ENCODE assay signal across 8 cellular contexts in the genomic region with DNA sequence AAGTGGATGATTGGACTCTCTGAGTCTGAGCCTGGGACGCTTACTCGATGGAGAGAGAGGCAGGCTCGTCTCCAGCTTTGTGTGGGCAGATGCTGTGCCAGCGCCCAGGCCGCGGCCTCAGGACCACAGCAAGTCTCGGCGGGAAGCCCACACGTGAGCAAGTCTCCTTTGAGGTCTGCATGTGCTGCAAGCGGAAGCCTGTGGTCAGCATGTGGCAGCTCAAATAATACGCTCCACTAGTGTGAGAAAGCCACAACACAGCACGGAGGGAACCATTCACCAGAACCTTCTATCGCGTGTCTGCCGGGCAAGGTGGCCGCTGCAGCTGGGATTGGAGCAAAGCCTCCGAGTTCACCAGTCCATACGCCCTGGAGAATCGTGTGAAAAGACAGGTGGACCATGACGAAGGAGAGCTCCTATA.
DNase-seq lines count a peak whose midpoint lies in the region; ATAC-seq and TF ChIP-seq lines count a peak whose summit lies in the region.

No MANE protein-coding gene starts in this region.

- no peak overlapping the region for H3K4me3 ChIP-seq in OCI-LY7 (ENCODE audit: low read depth, low read length, poor library complexity, severe bottlenecking)

- no peak overlapping the region for H3K4me3 Mint-ChIP-seq in activated naive CD8-positive, alpha-beta T cell treated with anti-CD3 and anti-CD28 coated beads, Interleukin-2, amount 10 ng/mL, durations not matched to agents 7 days and 5 days

- no peak overlapping the region for H3K4me2 ChIP-seq in OCI-LY7 (ENCODE audit: low read length)

- H3K27ac Mint-ChIP-seq in activated naive CD8-positive, alpha-beta T cell treated with anti-CD3 and anti-CD28 coated beads, Interleukin-2, amount 10 ng/mL, durations not matched to agents 7 days and 5 days, result no peak overlapping the region

- no peaks in the 10 kb centered on the region for H3K79me2 ChIP-seq in OCI-LY7 (ENCODE audit: insufficient read depth, low read depth, low read length)

- no peaks in the 10 kb centered on the region for H3K36me3 ChIP-seq in OCI-LY7 (ENCODE audit: insufficient read depth, low read length)

- DNase-seq in GM13976 (ENCODE audit: low spot score) (peak; percentile 46), OCI-LY7 (ENCODE audit: low spot score) (peak; percentile 69), amygdala (lab: John Stamatoyannopoulos, UW) (no peak), Ammon's horn (ENCODE audit: low spot score) (no peak), iPS-NIHi7 (ENCODE audit: extremely low spot score) (no peak)
- DNase-seq in activated naive CD8-positive, alpha-beta T cell treated with anti-CD3 and anti-CD28 coated beads, Interleukin-2, amount 10 ng/mL, durations not matched to agents 7 days and 5 days, result peak; percentile 32
- peak; percentile 17 to 20 for DNase-seq in stimulated activated CD8-positive, alpha-beta memory T cell treated with anti-CD3 and anti-CD28 coated beads, Interleukin-2, amount 100 ng/mL, for 1 hour (ENCODE audit: low read depth in 2 of 2)

- peaks cover 1% of the 10 kb centered on the region for H3K36me3 Mint-ChIP-seq in activated naive CD8-positive, alpha-beta T cell treated with anti-CD3 and anti-CD28 coated beads, Interleukin-2, amount 10 ng/mL, durations not matched to agents 7 days and 5 days

- peaks cover 12% of the 10 kb centered on the region for H3K9me3 Mint-ChIP-seq in activated naive CD8-positive, alpha-beta T cell treated with anti-CD3 and anti-CD28 coated beads, Interleukin-2, amount 10 ng/mL, durations not matched to agents 7 days and 5 days

- no peaks in the 10 kb centered on the region for H3K9me3 ChIP-seq in OCI-LY7 (ENCODE audit: low read length)

- H3K9me2 ChIP-seq in OCI-LY7 (ENCODE audit: insufficient read depth, low read length), result no peaks in the 10 kb centered on the region

- H3K4me1 ChIP-seq in OCI-LY7 (ENCODE audit: insufficient read depth, low read length, poor library complexity, severe bottlenecking), result peaks cover 11% of the 10 kb centered on the region

- peaks cover 19% of the 10 kb centered on the region for H3K27me3 Mint-ChIP-seq in activated naive CD8-positive, alpha-beta T cell treated with anti-CD3 and anti-CD28 coated beads, Interleukin-2, amount 10 ng/mL, durations not matched to agents 7 days and 5 days

- POLR2A ChIA-PET in OCI-LY7 (lab: Charles Lee), result interaction anchor here (1.4 kb wide), 2 partner anchors 10 to 29 kb away, joined by 3 to 6 read pairs; no protein-coding TSS in a partner anchor
- POLR2A ChIA-PET in activated naive CD8-positive, alpha-beta T cell treated with anti-CD3 and anti-CD28 coated beads, Interleukin-2, amount 10 ng/mL, durations not matched to agents 7 days and 5 days (lab: Charles Lee), result no interaction called here

- no TSS peak for BruUV-seq in OCI-LY7 (replicated peaks; lab: Mats Ljungman, UMichigan)

- H3K4me1 Mint-ChIP-seq in activated naive CD8-positive, alpha-beta T cell treated with anti-CD3 and anti-CD28 coated beads, Interleukin-2, amount 10 ng/mL, durations not matched to agents 7 days and 5 days, result no peaks in the 10 kb centered on the region

- TF ChIP-seq CTCF in GM13976 (IDR thresholded peaks at IDR 0.05; ENCODE audit: borderline replicate concordance, control extremely low read depth, extremely low read depth, insufficient read depth, missing control alignments) (no peak), OCI-LY7 (conservative IDR thresholded peaks at IDR 0.05; ENCODE audit: low read length) (no peak)

- CTCF ChIA-PET in OCI-LY7 (lab: Charles Lee; ENCODE audit: unreplicated experiment), result no interaction called here

- no peaks in the 10 kb centered on the region for H4K20me1 ChIP-seq in OCI-LY7 (ENCODE audit: insufficient read depth, low read length)

- intact Hi-C loops in OCI-LY7 (cut with micrococcal nuclease; ENCODE audit: unreplicated experiment), result no loop called here

- no peak overlapping the region for H3K27ac ChIP-seq in OCI-LY7 (ENCODE audit: low read depth, low read length, poor library complexity, severe bottlenecking)

- no peak overlapping the region for H2AFZ ChIP-seq in OCI-LY7 (ENCODE audit: low read length)

- in situ Hi-C loops in GM13976 (cut with MboI; ENCODE audit: low sequenced_read_pairs, unreplicated experiment), result no loop called here

- peak; percentile 92 for ATAC-seq in HG02678 (IDR thresholded peaks at IDR 0.05; ENCODE audit: unreplicated experiment)
- peak; percentile 36 for ATAC-seq in activated naive CD8-positive, alpha-beta T cell treated with anti-CD3 and anti-CD28 coated beads, Interleukin-2, amount 10 ng/mL, durations not matched to agents 7 days and 5 days (ENCODE audit: low read depth)

Comparison
In these comparisons a context has a peak if more than half of its experiments do, and no peak if none do; other contexts are left out.
1. DNase-seq: peak in GM13976 (single experiment), OCI-LY7 (single experiment), activated naive CD8-positive, alpha-beta T cell treated with anti-CD3 and anti-CD28 coated beads, Interleukin-2, amount 10 ng/mL, durations not matched to agents 7 days and 5 days (single experiment) and stimulated activated CD8-positive, alpha-beta memory T cell treated with anti-CD3 and anti-CD28 coated beads, Interleukin-2, amount 100 ng/mL, for 1 hour (2 of 2); none in amygdala (0 of 56), Ammon's horn (single experiment) and iPS-NIHi7 (single experiment).